ENCODE assay signal across 37 cellular contexts in the genomic region with DNA sequence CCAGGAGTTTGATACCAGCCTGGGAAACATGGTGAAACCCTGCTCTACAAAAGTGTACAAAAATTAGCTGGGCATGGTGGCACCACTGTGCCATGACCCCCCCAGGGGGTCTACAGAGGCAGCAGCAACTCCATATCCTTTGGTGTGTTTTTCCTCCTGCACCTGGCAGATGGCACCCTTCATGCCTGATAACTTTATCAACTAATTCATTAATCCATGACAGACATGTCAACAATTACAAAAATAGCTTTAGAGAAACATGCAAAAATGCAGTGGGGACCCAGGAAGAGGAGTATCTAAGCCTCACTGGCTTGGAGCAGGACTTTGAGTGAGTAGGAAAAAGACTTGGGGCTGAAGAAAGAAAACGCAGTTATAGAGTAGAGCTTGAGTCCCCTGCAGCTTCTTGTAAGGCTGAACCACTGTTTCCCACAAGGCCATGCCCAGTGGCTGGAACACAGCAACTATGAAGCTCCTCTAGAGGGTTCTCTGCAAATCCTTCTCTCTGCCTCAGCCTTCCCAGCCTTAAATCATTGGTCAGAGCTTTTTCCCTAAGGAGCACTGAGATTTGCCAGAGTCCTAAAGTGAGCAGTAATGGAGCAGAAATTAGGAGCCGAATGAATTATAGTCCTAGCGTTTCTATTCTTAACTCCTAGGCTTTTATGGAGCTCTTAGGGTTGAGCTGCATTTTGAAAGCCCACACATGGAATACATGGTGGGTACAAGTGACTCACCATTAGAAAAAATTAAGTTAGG. TPM values are rescaled to one million over a fixed set of nuclear protein-coding genes. Genes with fewer than 3 reads are reported as not detected.
DNase-seq lines count a peak whose midpoint lies in the region; FAIRE-seq and TF ChIP-seq lines count a peak whose summit lies in the region.
"Had no signal": no experiment of that assay in that cellular context is flagged by ENCODE, and none has a peak within 500 bp of the region (broad histone marks: within the 10 kb centered on the region; RNA-seq: fewer than 3 reads in every experiment).

No MANE protein-coding gene starts in this region.

- no peak overlapping the region for H2AFZ ChIP-seq in PC-9

- H3K27me3 ChIP-seq in endodermal cell (ENCODE audit: control insufficient read depth, insufficient read depth, low read length, poor library complexity, severe bottlenecking) (no peaks in the 10 kb centered on the region), colonic mucosa (no peaks in the 10 kb centered on the region), PC-9 (ENCODE audit: insufficient read depth, low read depth) (no peaks in the 10 kb centered on the region)
- H3K27me3 ChIP-seq: SJCRH30, upper lobe of left lung had no signal

- no peaks in the 10 kb centered on the region for H4K20me1 ChIP-seq in PC-9 (ENCODE audit: insufficient read depth)

- CTCF ChIA-PET in PC-9 (lab: Charles Lee): interaction anchor here (0.7 kb wide), 1 partner anchor 719 kb away, joined by 4 read pairs; no protein-coding TSS in a partner anchor

- peaks cover 4% of the 10 kb centered on the region for H3K9me3 Mint-ChIP-seq in endodermal cell
- H3K9me3 Mint-ChIP-seq: activated B cell treated with CpG ODN at 0.5 μM for 24 hours; activated naive CD8-positive, alpha-beta T cell treated with anti-CD3 and anti-CD28 coated beads for 36 hours; activated T-cell treated with anti-CD3 and anti-CD28 coated beads, Interleukin-2, amount 50 U/mL, for 24 hours; dendritic cell treated with granulocyte-macrophage colony-stimulating factor and Interleukin-4, amounts not matched to agents 40 ng/mL and 50 ng/mL, for 4 days; mesothelial cell of epicardium had no signal

- 51 to 59% methylated on average over 3 of the region's 3 CpGs for WGBS in lower leg skin, 2 donors
- WGBS in endodermal cell (ENCODE audit: insufficient coverage in 1 of 2, insufficient read length in 1 of 2), 2 experiments: 87% methylated on average over 3 of the region's 3 CpGs

- no peaks in the 10 kb centered on the region for H3K9me3 ChIP-seq in SK-N-MC (ENCODE audit: low read depth, low read length)
- H3K9me3 ChIP-seq in endodermal cell (ENCODE audit: control insufficient read depth, low read length): no peaks in the 10 kb centered on the region
- no peaks in the 10 kb centered on the region for H3K9me3 ChIP-seq in colonic mucosa
- H3K9me3 ChIP-seq in PC-9 (ENCODE audit: insufficient read depth, low read depth): no peaks in the 10 kb centered on the region
- H3K9me3 ChIP-seq: Caco-2, SJCRH30, upper lobe of left lung had no signal

- H3K79me2 ChIP-seq in PC-9 (ENCODE audit: low read depth): no peaks in the 10 kb centered on the region

- H3K4me1 Mint-ChIP-seq in endodermal cell: peaks cover 10% of the 10 kb centered on the region
- H3K4me1 Mint-ChIP-seq: activated naive CD8-positive, alpha-beta T cell treated with anti-CD3 and anti-CD28 coated beads for 36 hours; CD14-positive monocyte had no signal

- no peaks in the 10 kb centered on the region for H3F3A ChIP-seq in PC-9 (ENCODE audit: insufficient read depth, low read depth)

- no peak overlapping the region for H3K4me3 Mint-ChIP-seq in endodermal cell
- H3K4me3 Mint-ChIP-seq: activated B cell treated with CpG ODN at 0.5 μM for 24 hours; activated naive CD8-positive, alpha-beta T cell treated with anti-CD3 and anti-CD28 coated beads for 36 hours; activated T-cell treated with anti-CD3 and anti-CD28 coated beads, Interleukin-2, amount 50 U/mL, for 24 hours; CD14-positive monocyte; dendritic cell treated with granulocyte-macrophage colony-stimulating factor and Interleukin-4, amounts not matched to agents 40 ng/mL and 50 ng/mL, for 4 days; mesothelial cell of epicardium had no signal

- peak; percentile 46 for FAIRE-seq in urothelium cell line (lab: Jason Lieb, UNC)
- FAIRE-seq: astrocyte, HTR-8/SVneo had no signal

- TF ChIP-seq POLR2A in lower leg skin (IDR thresholded peaks at IDR 0.05): no peak

- H3K36me3 Mint-ChIP-seq in endodermal cell (ENCODE audit: low read depth): no peaks in the 10 kb centered on the region
- H3K36me3 Mint-ChIP-seq: activated naive CD8-positive, alpha-beta T cell treated with anti-CD3 and anti-CD28 coated beads for 36 hours; CD14-positive monocyte; mesothelial cell of epicardium had no signal

- H3K27ac ChIP-seq in SK-N-MC: peak overlapping the region; percentile 33
- no peak overlapping the region for H3K27ac ChIP-seq in endodermal cell (ENCODE audit: low read depth, low read length)
- no peak overlapping the region for H3K27ac ChIP-seq in colonic mucosa
- no peak overlapping the region for H3K27ac ChIP-seq in PC-9
- H3K27ac ChIP-seq: SJCRH30, upper lobe of left lung had no signal

- BruUV-seq in PC-9 (replicated peaks; lab: Mats Ljungman, UMichigan): no TSS peak

- H3K4me2 ChIP-seq in PC-9: no peak overlapping the region

- H3K4me1 ChIP-seq in endodermal cell (ENCODE audit: control insufficient read depth, insufficient read depth, low read length) (no peaks in the 10 kb centered on the region), colonic mucosa (no peaks in the 10 kb centered on the region), PC-9 (replicated peaks; ENCODE audit: insufficient read depth) (no peaks in the 10 kb centered on the region)
- H3K4me1 ChIP-seq: Caco-2, upper lobe of left lung had no signal

- H3K27me3 Mint-ChIP-seq in endodermal cell (ENCODE audit: insufficient read depth): peaks cover 4% of the 10 kb centered on the region
- H3K27me3 Mint-ChIP-seq: activated naive CD8-positive, alpha-beta T cell treated with anti-CD3 and anti-CD28 coated beads for 36 hours; activated T-cell treated with anti-CD3 and anti-CD28 coated beads, Interleukin-2, amount 50 U/mL, for 24 hours had no signal

- H3K4me3 ChIP-seq in SK-N-MC: no peak overlapping the region
- no peak overlapping the region for H3K4me3 ChIP-seq in fibroblast of the aortic adventitia (ENCODE audit: low read depth, low read length)
- no peak overlapping the region for H3K4me3 ChIP-seq in lower leg skin (ENCODE audit: low read depth, poor library complexity, severe bottlenecking)
- H3K4me3 ChIP-seq in endodermal cell (ENCODE audit: low read length): no peak overlapping the region
- no peak overlapping the region for H3K4me3 ChIP-seq in colonic mucosa
- H3K4me3 ChIP-seq in PC-9: no peak overlapping the region
- H3K4me3 ChIP-seq: SJCRH30, upper lobe of left lung had no signal

- intact Hi-C loops in lower leg skin (cut with DNase I; ENCODE audit: low total_unique reads): no loop called here
- intact Hi-C loops in colonic mucosa (cut with DNase I): no loop called here
- intact Hi-C loops in PC-9 (cut with micrococcal nuclease; ENCODE audit: unreplicated experiment): no loop called here

- no peak overlapping the region for H3K27ac Mint-ChIP-seq in endodermal cell
- H3K27ac Mint-ChIP-seq: activated B cell treated with CpG ODN at 0.5 μM for 24 hours; activated naive CD8-positive, alpha-beta T cell treated with anti-CD3 and anti-CD28 coated beads for 36 hours; activated T-cell treated with anti-CD3 and anti-CD28 coated beads, Interleukin-2, amount 50 U/mL, for 24 hours; CD14-positive monocyte; dendritic cell treated with granulocyte-macrophage colony-stimulating factor and Interleukin-4, amounts not matched to agents 40 ng/mL and 50 ng/mL, for 4 days; mesothelial cell of epicardium; progenitor cell of endocrine pancreas had no signal

- DNase-seq in NAMALWA (ENCODE audit: low spot score) (peak; percentile 62), SK-N-MC (ENCODE audit: low read depth, low spot score) (no peak), fibroblast of the aortic adventitia (ENCODE audit: low read depth) (peak; percentile 43), urothelium cell line (ENCODE audit: low spot score) (no peak), lower leg skin (ENCODE audit: low spot score in 2 of 2) (no peak), endodermal cell (no peak), colonic mucosa (no peak), PC-9 (no peak)
- DNase-seq: activated B cell treated with CpG ODN at 0.5 μM for 24 hours; activated gamma-delta T cell; activated naive CD8-positive, alpha-beta T cell treated with anti-CD3 and anti-CD28 coated beads for 36 hours; activated T-cell treated with anti-CD3 and anti-CD28 coated beads, Interleukin-2, amount 50 U/mL, for 24 hours; Caco-2; DMS79; foreskin melanocyte; GDM1; NCI-H1092 treated with DMSO at 0.1 percent for 48 hours; NCI-H2029; NCI-H2227 treated with DMSO at 0.1 percent for 48 hours; NCI-H69; SJCRH30; stimulated activated CD4-positive, alpha-beta T cell treated with anti-CD3 and anti-CD28 coated beads, Interleukin-4, amount 100 ng/mL, for 24 hours; upper lobe of left lung had no signal

- H3K9me2 ChIP-seq in PC-9 (ENCODE audit: insufficient read depth): no peaks in the 10 kb centered on the region

- POLR2A ChIA-PET in PC-9 (lab: Charles Lee; ENCODE audit: unreplicated experiment): no interaction called here

- no peaks in the 10 kb centered on the region for H3K36me3 ChIP-seq in SK-N-MC (ENCODE audit: insufficient read depth, low read length)
- H3K36me3 ChIP-seq in endodermal cell (ENCODE audit: control insufficient read depth, insufficient read depth, low read length): no peaks in the 10 kb centered on the region
- no peaks in the 10 kb centered on the region for H3K36me3 ChIP-seq in colonic mucosa
- H3K36me3 ChIP-seq in PC-9 (ENCODE audit: low read depth): no peaks in the 10 kb centered on the region
- H3K36me3 ChIP-seq: SJCRH30, upper lobe of left lung had no signal

- TF ChIP-seq CTCF in fibroblast of the aortic adventitia (IDR thresholded peaks at IDR 0.05; ENCODE audit: insufficient read depth, low read length) (no peak), lower leg skin (IDR thresholded peaks at IDR 0.05) (no peak), endodermal cell (conservative IDR thresholded peaks at IDR 0.05) (no peak), colonic mucosa (IDR thresholded peaks at IDR 0.05) (no peak), PC-9 (conservative IDR thresholded peaks at IDR 0.05) (no peak)

- H3K9ac ChIP-seq in SK-N-MC (ENCODE audit: insufficient read length) (no peak overlapping the region), endodermal cell (ENCODE audit: extremely low read depth, low read length, poor library complexity, severe bottlenecking) (no peak overlapping the region), colonic mucosa (ENCODE audit: low read depth in 2 of 2, low read length in 2 of 2) (no peak overlapping the region)

RNA-seq across cellular contexts. Expression of a gene that starts 25.5 kb away (rescaled TPM):
- total RNA-seq in fibroblast of the aortic adventitia (ENCODE audit: low replicate concordance) (40.9 and 41.0 TPM in 2 replicates), lower leg skin (10 to 100 TPM; 40.9 to 59.6 (median 46.3) TPM), endodermal cell (10 to 100 TPM; 62.9 to 92.6 TPM), colonic mucosa (10 to 100 TPM; 76.9 to 78.7 TPM), PC-9 (2021) (75.6 and 87.2 TPM in 2 replicates)
- polyA plus RNA-seq in endodermal cell (2013, experiment 1 of 2): 29.4 TPM
- 31.1 TPM for polyA plus RNA-seq in endodermal cell (2013, experiment 2 of 2)

RNA-seq across cellular contexts. Expression of a gene that starts 47.3 kb away (rescaled TPM):
- total RNA-seq in fibroblast of the aortic adventitia (ENCODE audit: low replicate concordance): not detected in 2 replicates
- total RNA-seq in lower leg skin: not detected
- total RNA-seq in endodermal cell: 1 to 10 TPM; 1.3 to 1.4 TPM
- polyA plus RNA-seq in endodermal cell (2013, experiment 1 of 2): not detected
- polyA plus RNA-seq in endodermal cell (2013, experiment 2 of 2): not detected
- total RNA-seq in colonic mucosa: 100 to 1,000 TPM; 212 to 214 TPM
- total RNA-seq in PC-9 (2021): not detected in 2 replicates
- total RNA-seq: activated B cell treated with CpG ODN at 0.5 μM for 24 hours; activated naive CD8-positive, alpha-beta T cell treated with anti-CD3 and anti-CD28 coated beads for 36 hours; astrocyte; cardiac septum; kidney epithelial cell; M059J; mesothelial cell of epicardium; progenitor cell of endocrine pancreas; sciatic nerve; SJCRH30; subcutaneous adipose tissue; T-helper 1 cell treated with Interleukin-12 subunit alpha and Interleukin-12 subunit beta and Interleukin-4 antibody, amounts not matched to agents 30 ng/mL and 1 ng/mL, for 36 hours; upper lobe of left lung had no signal
- polyA plus RNA-seq: CD14-positive monocyte, esophagus, liver had no signal

Comparison
In these comparisons a context has a peak if more than half of its experiments do, and no peak if none do; other contexts are left out.
1. DNase-seq: peak in NAMALWA (single experiment) and fibroblast of the aortic adventitia (single experiment); none in SK-N-MC (single experiment), urothelium cell line (single experiment), lower leg skin (0 of 2), endodermal cell (single experiment), colonic mucosa (single experiment) and PC-9 (0 of 2).
2. RNA of a gene that starts 47.3 kb away (total RNA-seq): 212 to 214 TPM in colonic mucosa; 1.3 to 1.4 TPM in endodermal cell, not detected in fibroblast of the aortic adventitia, not detected in lower leg skin and not detected in PC-9; every median in the first group is over 10 times any median in the second.